ENCODE assay signal across 1 cellular context in the genomic region with DNA sequence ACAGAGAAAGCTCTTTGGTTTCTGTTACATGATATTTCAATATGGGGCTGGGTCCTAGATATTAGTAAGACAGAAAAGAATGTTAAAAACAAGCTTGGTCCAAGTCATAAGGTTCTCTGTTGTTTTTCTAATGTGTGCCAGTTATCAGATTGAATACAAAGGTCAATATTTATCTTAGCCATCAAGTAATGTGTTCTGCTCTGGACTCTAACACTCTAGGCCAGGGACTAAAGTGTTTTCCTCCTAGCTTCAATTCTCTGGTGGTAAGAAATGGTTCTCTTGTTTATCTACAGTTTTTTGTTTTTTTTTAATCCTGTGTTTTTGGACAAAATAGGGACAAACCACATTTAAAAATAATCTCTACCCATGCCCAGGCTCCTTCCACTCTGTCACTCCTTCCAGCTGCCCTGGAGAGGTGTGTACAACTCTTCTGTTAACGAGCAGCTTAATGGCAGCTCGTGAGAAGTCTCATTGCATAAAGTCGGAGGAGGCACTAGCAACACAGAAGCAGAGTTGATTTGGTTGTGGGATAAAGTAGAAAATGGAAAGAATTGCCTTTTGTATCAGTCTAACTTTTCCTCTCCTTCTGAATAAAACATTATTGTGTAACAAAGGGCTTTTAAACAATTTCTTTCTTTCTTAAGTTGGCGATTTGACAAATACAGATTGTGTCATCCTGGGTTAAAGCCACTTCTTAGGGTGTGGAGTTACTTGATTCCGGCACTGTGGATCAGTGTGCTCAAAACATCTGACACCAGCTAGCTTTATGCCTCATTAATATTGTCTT.
TF ChIP-seq lines count a peak whose summit lies in the region.

No MANE protein-coding gene starts in this region.

TF ChIP-seq in HCT116, 20 proteins besides CTCF, POLR2A, EP300 and RAD21:
- TF ChIP-seq, protein P1, sequence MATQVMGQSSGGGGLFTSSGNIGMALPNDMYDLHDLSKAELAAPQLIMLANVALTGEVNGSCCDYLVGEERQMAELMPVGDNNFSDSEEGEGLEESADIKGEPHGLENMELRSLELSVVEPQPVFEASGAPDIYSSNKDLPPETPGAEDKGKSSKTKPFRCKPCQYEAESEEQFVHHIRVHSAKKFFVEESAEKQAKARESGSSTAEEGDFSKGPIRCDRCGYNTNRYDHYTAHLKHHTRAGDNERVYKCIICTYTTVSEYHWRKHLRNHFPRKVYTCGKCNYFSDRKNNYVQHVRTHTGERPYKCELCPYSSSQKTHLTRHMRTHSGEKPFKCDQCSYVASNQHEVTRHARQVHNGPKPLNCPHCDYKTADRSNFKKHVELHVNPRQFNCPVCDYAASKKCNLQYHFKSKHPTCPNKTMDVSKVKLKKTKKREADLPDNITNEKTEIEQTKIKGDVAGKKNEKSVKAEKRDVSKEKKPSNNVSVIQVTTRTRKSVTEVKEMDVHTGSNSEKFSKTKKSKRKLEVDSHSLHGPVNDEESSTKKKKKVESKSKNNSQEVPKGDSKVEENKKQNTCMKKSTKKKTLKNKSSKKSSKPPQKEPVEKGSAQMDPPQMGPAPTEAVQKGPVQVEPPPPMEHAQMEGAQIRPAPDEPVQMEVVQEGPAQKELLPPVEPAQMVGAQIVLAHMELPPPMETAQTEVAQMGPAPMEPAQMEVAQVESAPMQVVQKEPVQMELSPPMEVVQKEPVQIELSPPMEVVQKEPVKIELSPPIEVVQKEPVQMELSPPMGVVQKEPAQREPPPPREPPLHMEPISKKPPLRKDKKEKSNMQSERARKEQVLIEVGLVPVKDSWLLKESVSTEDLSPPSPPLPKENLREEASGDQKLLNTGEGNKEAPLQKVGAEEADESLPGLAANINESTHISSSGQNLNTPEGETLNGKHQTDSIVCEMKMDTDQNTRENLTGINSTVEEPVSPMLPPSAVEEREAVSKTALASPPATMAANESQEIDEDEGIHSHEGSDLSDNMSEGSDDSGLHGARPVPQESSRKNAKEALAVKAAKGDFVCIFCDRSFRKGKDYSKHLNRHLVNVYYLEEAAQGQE (IDR thresholded peaks at IDR 0.05; ENCODE audit: low read depth), result no peak
- TF ChIP-seq SRF (IDR thresholded peaks at IDR 0.05; ENCODE audit: low read depth), result no peak
- no peak for TF ChIP-seq SP1 (IDR thresholded peaks at IDR 0.05; ENCODE audit: low read depth)
TF ChIP-seq in HCT116: peak in this region for 0.
